20 cellular contexts compared by ENCODE assay signal in the genomic region with DNA sequence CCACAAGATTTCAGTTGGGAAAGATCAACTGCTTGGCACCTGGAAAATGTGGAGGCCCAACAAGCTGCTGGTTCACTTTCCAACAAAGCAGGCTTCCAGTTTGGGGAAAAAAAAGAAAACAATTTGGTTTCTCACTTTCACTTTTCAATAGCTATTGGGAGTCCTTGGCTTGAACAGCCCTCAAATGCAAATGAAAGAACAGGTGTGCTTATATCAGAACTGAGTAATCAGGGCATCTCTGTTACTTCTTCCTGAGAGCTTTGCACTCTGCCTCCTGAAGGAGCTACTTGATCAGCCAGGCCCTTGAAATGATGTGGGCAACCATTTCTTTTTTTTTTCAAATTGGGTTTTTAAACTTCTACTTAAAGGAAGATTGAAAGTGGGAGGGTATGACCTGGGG.
DNase-seq lines count a peak whose midpoint lies in the region; ATAC-seq and TF ChIP-seq lines count a peak whose summit lies in the region.
"Had no signal": no experiment of that assay in that cellular context is flagged by ENCODE, and none has a peak within 500 bp of the region (broad histone marks: within the 10 kb centered on the region; RNA-seq: fewer than 3 reads in every experiment).

No MANE protein-coding gene starts in this region.

- H3K4me3 Mint-ChIP-seq in mesothelial cell of epicardium: no peak overlapping the region
- H3K4me3 Mint-ChIP-seq: immature natural killer cell, memory B cell had no signal

- H3K27me3 Mint-ChIP-seq in mesothelial cell of epicardium (ENCODE audit: low read depth): peaks cover 5% of the 10 kb centered on the region

- no peaks in the 10 kb centered on the region for H3K9me3 ChIP-seq in thyroid gland
- H3K9me3 ChIP-seq: right atrium auricular region had no signal

- H3K27ac Mint-ChIP-seq in mesothelial cell of epicardium: no peak overlapping the region
- H3K27ac Mint-ChIP-seq: memory B cell had no signal

- H3K27ac ChIP-seq in thyroid gland: no peak overlapping the region
- H3K27ac ChIP-seq: 22Rv1, right atrium auricular region had no signal

- no peak for TF ChIP-seq POLR2A in thyroid gland (IDR thresholded peaks at IDR 0.05)

- H3K9me3 Mint-ChIP-seq in mesothelial cell of epicardium: no peaks in the 10 kb centered on the region
- H3K9me3 Mint-ChIP-seq: immature natural killer cell, memory B cell had no signal

- no peaks in the 10 kb centered on the region for H3K36me3 ChIP-seq in thyroid gland
- H3K36me3 ChIP-seq: right atrium auricular region had no signal

- no peaks in the 10 kb centered on the region for H3K4me1 Mint-ChIP-seq in mesothelial cell of epicardium
- H3K4me1 Mint-ChIP-seq: immature natural killer cell had no signal

- DNase-seq in DMS53 (lab: John Stamatoyannopoulos, UW) (peak; percentile 14), DMS53 treated with DMSO at 0.1 percent for 48 hours (lab: John Stamatoyannopoulos, UW; ENCODE audit: unreplicated experiment) (no peak), thyroid gland (peak; percentile 19 to 29), NCI-H128 (lab: John Stamatoyannopoulos, UW; ENCODE audit: unreplicated experiment) (no peak), mesothelial cell of epicardium (ENCODE audit: low spot score in 2 of 2, unreplicated experiment in 2 of 2) (no peak), NCI-H2029 treated with DMSO at 0.1 percent for 48 hours (lab: John Stamatoyannopoulos, UW) (no peak)
- DNase-seq: activated CD8-positive, alpha-beta memory T cell treated with anti-CD3 and anti-CD28 coated beads for 24 hours; activated naive CD4-positive, alpha-beta T cell; C1 segment of cervical spinal cord; cortex of kidney; immature natural killer cell; NCI-H1105; stimulated activated CD4-positive, alpha-beta T cell treated with anti-CD3 and anti-CD28 coated beads, Interleukin-2, amount 100 ng/mL, for 24 hours; trophoblast cell had no signal

- peaks cover 0 to 7% of the 10 kb centered on the region in 2 donors for H3K4me1 ChIP-seq in thyroid gland
- H3K4me1 ChIP-seq: right atrium auricular region had no signal

- intact Hi-C loops in thyroid gland (cut with DNase I): no loop called here

- H3K36me3 Mint-ChIP-seq in mesothelial cell of epicardium: no peaks in the 10 kb centered on the region
- H3K36me3 Mint-ChIP-seq: memory B cell had no signal

- ATAC-seq in GM21528 (IDR thresholded peaks at IDR 0.05; ENCODE audit: low FRiP score, unreplicated experiment) (peak; percentile 82), HG02981 (IDR thresholded peaks at IDR 0.05; ENCODE audit: unreplicated experiment) (peak; percentile 75)
- ATAC-seq: SK-N-SH treated with all-trans-retinoic acid at 6 μM for 48 hours had no signal

- TF ChIP-seq CTCF in thyroid gland (IDR thresholded peaks at IDR 0.05) (no peak), mesothelial cell of epicardium (IDR thresholded peaks at IDR 0.05; ENCODE audit: unreplicated experiment) (no peak)

- H3K4me3 ChIP-seq in thyroid gland (replicated peaks in 1 of 3): no peak overlapping the region
- H3K4me3 ChIP-seq: right atrium auricular region had no signal

- no peaks in the 10 kb centered on the region for H3K27me3 ChIP-seq in thyroid gland
- H3K27me3 ChIP-seq: right atrium auricular region had no signal

Comparison
In these comparisons a context has a peak if more than half of its experiments do, and no peak if none do; other contexts are left out.
1. DNase-seq: peak in DMS53 (single experiment) and thyroid gland (2 of 2); none in DMS53 treated with DMSO at 0.1 percent for 48 hours (single experiment), NCI-H128 (single experiment), mesothelial cell of epicardium (0 of 2) and NCI-H2029 treated with DMSO at 0.1 percent for 48 hours (single experiment).